13 cellular contexts compared by ENCODE assay signal in the genomic region with DNA sequence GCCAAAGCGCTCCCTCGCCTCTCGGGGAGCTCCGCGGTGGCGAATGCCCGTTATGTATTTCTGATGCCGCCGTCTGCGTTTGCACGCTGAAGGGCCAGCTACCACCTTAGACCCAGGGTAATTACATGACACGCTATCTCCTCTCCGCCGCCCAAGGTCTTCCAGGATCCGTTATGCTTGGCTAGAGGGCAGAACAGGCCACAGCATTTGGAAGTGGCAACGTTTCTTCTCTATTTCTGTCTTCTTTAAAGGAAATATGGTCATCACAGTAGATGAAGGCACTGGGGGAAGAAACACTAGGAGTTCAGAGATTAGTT. TPM values are rescaled to one million over a fixed set of nuclear protein-coding genes. Genes with fewer than 3 reads are reported as not detected.
DNase-seq lines count a peak whose midpoint lies in the region; ATAC-seq and TF ChIP-seq lines count a peak whose summit lies in the region.
"Had no signal": no experiment of that assay in that cellular context is flagged by ENCODE, and none has a peak within 500 bp of the region (broad histone marks: within the 10 kb centered on the region; RNA-seq: fewer than 3 reads in every experiment).

No MANE protein-coding gene starts in this region.

- H3K9me3 Mint-ChIP-seq in activated CD4-positive, alpha-beta T cell treated with anti-CD3 and anti-CD28 coated beads for 36 hours (ENCODE audit: low read depth) = no peaks in the 10 kb centered on the region
- H3K9me3 Mint-ChIP-seq: activated naive CD4-positive, alpha-beta T cell treated with anti-CD3 and anti-CD28 coated beads for 36 hours had no signal

- no peaks in the 10 kb centered on the region for H3K9me3 ChIP-seq in iPS-18a (ENCODE audit: control insufficient read depth, low read depth, low read length)
- H3K9me3 ChIP-seq in subcutaneous abdominal adipose tissue (ENCODE audit: control insufficient read depth in 5 of 5, low read length in 5 of 5) = no peaks in the 10 kb centered on the region
- H3K9me3 ChIP-seq: gastroesophageal sphincter, thyroid gland had no signal

- no peaks in the 10 kb centered on the region for H3K36me3 Mint-ChIP-seq in activated CD4-positive, alpha-beta T cell treated with anti-CD3 and anti-CD28 coated beads for 36 hours (ENCODE audit: low read depth)

- H3K4me1 Mint-ChIP-seq in activated CD4-positive, alpha-beta T cell treated with anti-CD3 and anti-CD28 coated beads for 36 hours = no peaks in the 10 kb centered on the region

- intact Hi-C loops in activated CD4-positive, alpha-beta T cell treated with anti-CD3 and anti-CD28 coated beads for 36 hours (cut with DNase I, micrococcal nuclease) = no loop called here

- CTCF ChIA-PET in activated CD4-positive, alpha-beta T cell treated with anti-CD3 and anti-CD28 coated beads for 36 hours (lab: Charles Lee) = no interaction called here

- H3K4me3 ChIP-seq in WI38 (ENCODE audit: low read depth, low read length) (peak overlapping the region; percentile 52), iPS-18a (ENCODE audit: low read length) (peak overlapping the region; percentile 71), subcutaneous abdominal adipose tissue (ENCODE audit: low read depth in 1 of 5, low read length in 5 of 5) (peak overlapping the region in 4 of 5 donors; percentile 41 to 57 (median 48)), foreskin fibroblast (ENCODE audit: low read depth in 1 of 2, low read length in 2 of 2) (no peak overlapping the region)
- H3K4me3 ChIP-seq: thyroid gland had no signal

- POLR2A ChIA-PET in activated CD4-positive, alpha-beta T cell treated with anti-CD3 and anti-CD28 coated beads for 36 hours (lab: Charles Lee) = no interaction called here

- no peak overlapping the region for H3K27ac Mint-ChIP-seq in activated CD4-positive, alpha-beta T cell treated with anti-CD3 and anti-CD28 coated beads for 36 hours
- H3K27ac Mint-ChIP-seq: activated naive CD4-positive, alpha-beta T cell treated with anti-CD3 and anti-CD28 coated beads for 36 hours had no signal

- peak overlapping the region; percentile 1 for H3K4me3 Mint-ChIP-seq in activated CD4-positive, alpha-beta T cell treated with anti-CD3 and anti-CD28 coated beads for 36 hours
- H3K4me3 Mint-ChIP-seq: activated naive CD4-positive, alpha-beta T cell treated with anti-CD3 and anti-CD28 coated beads for 36 hours had no signal

- peaks cover 3% of the 10 kb centered on the region for H3K4me1 ChIP-seq in iPS-18a (ENCODE audit: control insufficient read depth, low read depth, low read length)
- peaks cover 2 to 26% (median 19%) of the 10 kb centered on the region in 5 donors for H3K4me1 ChIP-seq in subcutaneous abdominal adipose tissue (ENCODE audit: control insufficient read depth in 5 of 5, insufficient read depth in 5 of 5, low read length in 5 of 5)

- TF ChIP-seq CTCF in WI38 (IDR thresholded peaks at IDR 0.05; ENCODE audit: low read depth, low read length) (no peak), foreskin fibroblast (IDR thresholded peaks at IDR 0.05; ENCODE audit: low read depth, low read length) (no peak)

- H3K27me3 ChIP-seq in iPS-18a (ENCODE audit: control insufficient read depth, insufficient read depth, low read length) (peaks cover 63% of the 10 kb centered on the region), subcutaneous abdominal adipose tissue (ENCODE audit: control insufficient read depth in 5 of 5, insufficient read depth in 4 of 5, low read length in 5 of 5) (peaks cover 24 to 42% (median 35%) of the 10 kb centered on the region in 5 donors)
- H3K27me3 ChIP-seq: thyroid gland had no signal

- H3K9ac ChIP-seq in iPS-18a (ENCODE audit: low read length) = no peak overlapping the region
- H3K9ac ChIP-seq in subcutaneous abdominal adipose tissue (ENCODE audit: low read length in 5 of 5) = no peak overlapping the region

- H3K27me3 Mint-ChIP-seq in activated CD4-positive, alpha-beta T cell treated with anti-CD3 and anti-CD28 coated beads for 36 hours = peaks cover 38% of the 10 kb centered on the region

- DNase-seq in activated CD4-positive, alpha-beta T cell treated with anti-CD3 and anti-CD28 coated beads for 36 hours = no peak
- no peak for DNase-seq in activated CD4-positive, alpha-beta T cell treated with anti-CD3 and anti-CD28 coated beads for 48 hours
- DNase-seq in NK-92 treated with Interleukin-12 subunit alpha and Interleukin-12 subunit beta, amount 100 ng/mL, for 24 hours (lab: John Stamatoyannopoulos, UW) = no peak
- no peak for DNase-seq in amygdala (lab: John Stamatoyannopoulos, UW)
- no peak for DNase-seq in foreskin fibroblast
- DNase-seq: activated CD4-positive, alpha-beta T cell treated with anti-CD3 and anti-CD28 coated beads, Interleukin-2, amount 50 U/mL, for 4 hours; activated naive CD4-positive, alpha-beta T cell treated with anti-CD3 and anti-CD28 coated beads for 36 hours; NCI-H526; thyroid gland had no signal

- no peak for ATAC-seq in activated CD4-positive, alpha-beta T cell treated with anti-CD3 and anti-CD28 coated beads for 36 hours
- ATAC-seq: gastroesophageal sphincter had no signal

- no peak overlapping the region for H3K27ac ChIP-seq in iPS-18a (ENCODE audit: low read length)
- H3K27ac ChIP-seq in subcutaneous abdominal adipose tissue (ENCODE audit: low read depth, low read length) = no peak overlapping the region
- H3K27ac ChIP-seq: gastroesophageal sphincter, thyroid gland had no signal

- H3K36me3 ChIP-seq in iPS-18a (ENCODE audit: control insufficient read depth, low read depth, low read length) (no peaks in the 10 kb centered on the region), subcutaneous abdominal adipose tissue (ENCODE audit: control insufficient read depth in 5 of 5, insufficient read depth in 5 of 5, low read length in 5 of 5) (no peaks in the 10 kb centered on the region)
- H3K36me3 ChIP-seq: gastroesophageal sphincter, thyroid gland had no signal

RNA-seq across cellular contexts. Expression of a gene that starts 0.9 kb away (rescaled TPM):
- not detected for total RNA-seq in activated CD4-positive, alpha-beta T cell treated with anti-CD3 and anti-CD28 coated beads for 36 hours
- total RNA-seq: activated naive CD4-positive, alpha-beta T cell treated with anti-CD3 and anti-CD28 coated beads for 36 hours; thyroid gland had no signal

Comparison
In these comparisons a context has a peak if more than half of its experiments do, and no peak if none do; other contexts are left out.
1. H3K4me3 ChIP-seq: peak in WI38 (single experiment), iPS-18a (single experiment) and subcutaneous abdominal adipose tissue (4 of 5); none in foreskin fibroblast (0 of 2).